Comparison of ENCODE assay signal across 2 cellular contexts in the genomic region with DNA sequence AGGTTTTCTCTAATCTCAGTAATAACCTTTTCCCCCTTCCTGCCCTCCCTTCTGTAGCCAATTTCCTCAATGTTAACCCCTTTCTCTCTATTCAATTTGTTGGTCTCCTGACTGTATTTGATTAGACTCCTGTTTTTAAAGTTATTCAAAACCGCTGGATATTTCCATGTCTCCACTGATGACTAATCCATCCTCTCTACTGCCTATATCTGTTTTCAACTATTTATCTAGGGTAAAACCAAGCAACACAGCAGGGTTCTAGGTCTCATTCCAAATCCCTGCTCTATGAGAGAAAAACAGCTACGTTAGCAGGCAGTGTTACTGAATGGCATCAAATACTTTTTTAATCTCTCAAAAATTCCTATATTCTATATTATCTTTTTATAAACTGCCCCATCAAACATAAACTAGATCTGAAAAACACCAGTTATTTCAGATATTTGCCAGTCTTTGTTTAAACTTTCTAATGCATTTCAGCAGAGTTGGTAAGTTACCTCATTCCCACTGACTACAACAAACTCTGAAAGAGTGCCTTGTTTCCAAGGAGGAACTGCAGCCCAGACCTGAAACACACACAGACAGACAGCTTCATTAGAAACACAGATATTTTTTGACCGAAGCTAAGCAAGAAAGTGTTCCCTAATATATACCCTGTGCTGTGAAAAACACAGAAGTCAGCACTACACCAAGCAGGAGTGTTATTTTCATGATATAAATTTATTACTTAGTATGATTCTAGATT.
TF ChIP-seq lines count a peak whose summit lies in the region.

No MANE protein-coding gene starts in this region.

TF ChIP-seq in HEK293, 187 proteins besides CTCF, POLR2A, EP300 and RAD21:
- TF ChIP-seq ZXDB (tag by site-specific recombination; IDR thresholded peaks at IDR 0.05) (peak; percentile 12; the same call in 1 of the 2 replicates), ZNF391 (tag by site-specific recombination; IDR thresholded peaks at IDR 0.05; ENCODE audit: borderline replicate concordance, low read depth) (no peak), PRDM1 (tag by site-specific recombination; IDR thresholded peaks at IDR 0.05) (peak; percentile 45; the same call in 1 of the 2 replicates), ZNF335 (tag by site-specific recombination; conservative IDR thresholded peaks at IDR 0.05) (no peak), ZBTB17 (tag by site-specific recombination; IDR thresholded peaks at IDR 0.05) (peak; percentile 60), ZNF660 (tag by site-specific recombination; IDR thresholded peaks at IDR 0.05) (peak; percentile 93)
- TF ChIP-seq, protein P1, sequence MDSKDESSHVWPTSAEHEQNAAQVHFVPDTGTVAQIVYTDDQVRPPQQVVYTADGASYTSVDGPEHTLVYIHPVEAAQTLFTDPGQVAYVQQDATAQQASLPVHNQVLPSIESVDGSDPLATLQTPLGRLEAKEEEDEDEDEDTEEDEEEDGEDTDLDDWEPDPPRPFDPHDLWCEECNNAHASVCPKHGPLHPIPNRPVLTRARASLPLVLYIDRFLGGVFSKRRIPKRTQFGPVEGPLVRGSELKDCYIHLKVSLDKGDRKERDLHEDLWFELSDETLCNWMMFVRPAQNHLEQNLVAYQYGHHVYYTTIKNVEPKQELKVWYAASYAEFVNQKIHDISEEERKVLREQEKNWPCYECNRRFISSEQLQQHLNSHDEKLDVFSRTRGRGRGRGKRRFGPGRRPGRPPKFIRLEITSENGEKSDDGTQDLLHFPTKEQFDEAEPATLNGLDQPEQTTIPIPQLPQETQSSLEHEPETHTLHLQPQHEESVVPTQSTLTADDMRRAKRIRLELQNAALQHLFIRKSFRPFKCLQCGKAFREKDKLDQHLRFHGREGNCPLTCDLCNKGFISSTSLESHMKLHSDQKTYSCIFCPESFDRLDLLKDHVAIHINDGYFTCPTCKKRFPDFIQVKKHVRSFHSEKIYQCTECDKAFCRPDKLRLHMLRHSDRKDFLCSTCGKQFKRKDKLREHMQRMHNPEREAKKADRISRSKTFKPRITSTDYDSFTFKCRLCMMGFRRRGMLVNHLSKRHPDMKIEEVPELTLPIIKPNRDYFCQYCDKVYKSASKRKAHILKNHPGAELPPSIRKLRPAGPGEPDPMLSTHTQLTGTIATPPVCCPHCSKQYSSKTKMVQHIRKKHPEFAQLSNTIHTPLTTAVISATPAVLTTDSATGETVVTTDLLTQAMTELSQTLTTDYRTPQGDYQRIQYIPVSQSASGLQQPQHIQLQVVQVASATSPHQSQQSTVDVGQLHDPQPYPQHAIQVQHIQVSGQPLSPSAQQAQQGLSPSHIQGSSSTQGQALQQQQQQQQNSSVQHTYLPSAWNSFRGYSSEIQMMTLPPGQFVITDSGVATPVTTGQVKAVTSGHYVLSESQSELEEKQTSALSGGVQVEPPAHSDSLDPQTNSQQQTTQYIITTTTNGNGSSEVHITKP (tag by site-specific recombination; IDR thresholded peaks at IDR 0.05), result peak; percentile 66
- TF ChIP-seq, protein P2, sequence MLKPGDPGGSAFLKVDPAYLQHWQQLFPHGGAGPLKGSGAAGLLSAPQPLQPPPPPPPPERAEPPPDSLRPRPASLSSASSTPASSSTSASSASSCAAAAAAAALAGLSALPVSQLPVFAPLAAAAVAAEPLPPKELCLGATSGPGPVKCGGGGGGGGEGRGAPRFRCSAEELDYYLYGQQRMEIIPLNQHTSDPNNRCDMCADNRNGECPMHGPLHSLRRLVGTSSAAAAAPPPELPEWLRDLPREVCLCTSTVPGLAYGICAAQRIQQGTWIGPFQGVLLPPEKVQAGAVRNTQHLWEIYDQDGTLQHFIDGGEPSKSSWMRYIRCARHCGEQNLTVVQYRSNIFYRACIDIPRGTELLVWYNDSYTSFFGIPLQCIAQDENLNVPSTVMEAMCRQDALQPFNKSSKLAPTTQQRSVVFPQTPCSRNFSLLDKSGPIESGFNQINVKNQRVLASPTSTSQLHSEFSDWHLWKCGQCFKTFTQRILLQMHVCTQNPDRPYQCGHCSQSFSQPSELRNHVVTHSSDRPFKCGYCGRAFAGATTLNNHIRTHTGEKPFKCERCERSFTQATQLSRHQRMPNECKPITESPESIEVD (tag by site-specific recombination; IDR thresholded peaks at IDR 0.05), result peak; percentile 32
- TF ChIP-seq, protein P3, sequence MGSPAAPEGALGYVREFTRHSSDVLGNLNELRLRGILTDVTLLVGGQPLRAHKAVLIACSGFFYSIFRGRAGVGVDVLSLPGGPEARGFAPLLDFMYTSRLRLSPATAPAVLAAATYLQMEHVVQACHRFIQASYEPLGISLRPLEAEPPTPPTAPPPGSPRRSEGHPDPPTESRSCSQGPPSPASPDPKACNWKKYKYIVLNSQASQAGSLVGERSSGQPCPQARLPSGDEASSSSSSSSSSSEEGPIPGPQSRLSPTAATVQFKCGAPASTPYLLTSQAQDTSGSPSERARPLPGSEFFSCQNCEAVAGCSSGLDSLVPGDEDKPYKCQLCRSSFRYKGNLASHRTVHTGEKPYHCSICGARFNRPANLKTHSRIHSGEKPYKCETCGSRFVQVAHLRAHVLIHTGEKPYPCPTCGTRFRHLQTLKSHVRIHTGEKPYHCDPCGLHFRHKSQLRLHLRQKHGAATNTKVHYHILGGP (tag by site-specific recombination; IDR thresholded peaks at IDR 0.05), result peak; percentile 75

TF ChIP-seq in endothelial cell of umbilical vein, 7 proteins besides CTCF, POLR2A, EP300 and RAD21:
- TF ChIP-seq, protein P4, sequence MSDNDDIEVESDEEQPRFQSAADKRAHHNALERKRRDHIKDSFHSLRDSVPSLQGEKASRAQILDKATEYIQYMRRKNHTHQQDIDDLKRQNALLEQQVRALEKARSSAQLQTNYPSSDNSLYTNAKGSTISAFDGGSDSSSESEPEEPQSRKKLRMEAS (IDR thresholded peaks at IDR 0.05; ENCODE audit: insufficient read depth, insufficient read length), result no peak
- TF ChIP-seq EZH2 (IDR thresholded peaks at IDR 0.05; ENCODE audit: borderline replicate concordance, low read depth, low read length, severe bottlenecking) (no peak), MYC (IDR thresholded peaks at IDR 0.05; ENCODE audit: low read depth, low read length) (no peak), FOS (IDR thresholded peaks at IDR 0.05; ENCODE audit: borderline replicate concordance, insufficient read depth, low read length) (peak; percentile 20), GATA2 (IDR thresholded peaks at IDR 0.05; ENCODE audit: insufficient read depth, insufficient read length, low read depth, low read length) (no peak)
